20 cellular contexts compared by ENCODE assay signal in the genomic region with DNA sequence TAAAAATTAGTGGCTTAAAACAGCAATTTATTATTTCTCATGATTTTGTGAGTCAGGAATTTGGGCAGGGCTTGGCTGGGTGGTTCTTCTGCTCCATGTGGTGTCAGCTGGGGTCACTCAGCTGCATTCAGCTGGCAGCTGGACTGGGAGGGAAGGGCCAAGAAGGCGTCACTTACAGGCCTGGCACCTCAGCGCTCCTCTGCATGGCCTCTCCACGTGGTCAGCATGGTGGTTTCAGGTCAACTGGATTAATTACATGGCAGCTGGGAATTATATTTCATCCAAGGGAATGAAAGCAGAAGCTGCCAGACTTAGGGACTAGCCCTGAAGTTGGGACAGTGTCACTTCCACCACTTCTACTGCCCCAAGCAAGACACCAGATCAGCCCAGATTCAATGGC. TPM values are rescaled to one million over a fixed set of nuclear protein-coding genes. Genes with fewer than 3 reads are reported as not detected.
A peak's percentile ranks its signal among the peaks of the same experiment; 100 is the strongest.
DNase-seq lines count a peak whose midpoint lies in the region; ATAC-seq, FAIRE-seq and TF ChIP-seq lines count a peak whose summit lies in the region.
"Had no signal": no experiment of that assay in that cellular context is flagged by ENCODE, and none has a peak within 500 bp of the region (broad histone marks: within the 10 kb centered on the region; RNA-seq: fewer than 3 reads in every experiment).

No MANE protein-coding gene starts in this region.

- H3F3A ChIP-seq in GM23338 (replicated peaks; ENCODE audit: low read depth), result 0 out of 2 replicates have a peak, but pooled peaks cover 3% of the 10 kb centered on the region

- no peak overlapping the region for H2AFZ ChIP-seq in GM23338

- intact Hi-C loops in kidney (cut with DNase I) (no loop called here), left ventricle myocardium superior (cut with micrococcal nuclease) (no loop called here)

- H3K9me2 ChIP-seq in GM23338 (ENCODE audit: insufficient read depth), result no peaks in the 10 kb centered on the region

- TF ChIP-seq CTCF in GM23338 (conservative IDR thresholded peaks at IDR 0.05; ENCODE audit: low read depth in 2 of 2) (no peak), RWPE1 (conservative IDR thresholded peaks at IDR 0.05; ENCODE audit: low read depth) (no peak), kidney (IDR thresholded peaks at IDR 0.05; ENCODE audit: borderline replicate concordance, extremely low read depth, insufficient read depth) (no peak), GM10248 (IDR thresholded peaks at IDR 0.05; ENCODE audit: control extremely low read depth, extremely low read depth, low read depth, missing control alignments) (no peak)

- no peaks in the 10 kb centered on the region for H3K79me2 ChIP-seq in GM23338 (replicated peaks; ENCODE audit: insufficient read depth)

- H3K9ac ChIP-seq in kidney (ENCODE audit: low read length in 2 of 2), result no peak overlapping the region
- H3K9ac ChIP-seq: BLaER1 treated with 17β-estradiol and CSF1 and Interleukin-3, amounts not matched to agents 10 nM and 100 nM had no signal

- H3K4me1 ChIP-seq in GM23338 (ENCODE audit: insufficient read depth) (0 out of 2 replicates have a peak, but pooled peaks cover 9% of the 10 kb centered on the region), kidney (ENCODE audit: control insufficient read depth in 1 of 2, insufficient read depth in 1 of 2, low read depth in 1 of 2, low read length in 2 of 2) (peaks cover 3 to 5% of the 10 kb centered on the region in 2 donors)

- H3K4me2 ChIP-seq in GM23338, result no peak overlapping the region

- peaks cover 12% of the 10 kb centered on the region for H3K27me3 Mint-ChIP-seq in GM23338 (ENCODE audit: insufficient read depth, low read depth, poor library complexity)
- H3K27me3 Mint-ChIP-seq: CD8-positive, alpha-beta memory T cell had no signal

- H3K4me3 Mint-ChIP-seq in GM23338, result no peak overlapping the region
- H3K4me3 Mint-ChIP-seq in stimulated activated effector memory CD8-positive, alpha-beta T cell treated with anti-CD3 and anti-CD28 coated beads, Interleukin-12 subunit alpha, Interleukin-12 subunit beta, amount 100 ng/mL, for 72 hours, result no peak overlapping the region
- H3K4me3 Mint-ChIP-seq: CD8-positive, alpha-beta memory T cell had no signal

- H3K4me3 ChIP-seq in GM23338 (no peak overlapping the region), kidney (ENCODE audit: low read length in 2 of 2) (no peak overlapping the region)
- H3K4me3 ChIP-seq: BLaER1 treated with 17β-estradiol and CSF1 and Interleukin-3, amounts not matched to agents 10 nM and 100 nM; SK-N-MC had no signal

- no peaks in the 10 kb centered on the region for H3K9me3 ChIP-seq in kidney (ENCODE audit: control insufficient read depth in 1 of 2, low read length in 2 of 2)

- no peak for FAIRE-seq in kidney (lab: Jason Lieb, UNC)
- FAIRE-seq: G401.6, GM19239, H54 had no signal

- DNase-seq in GM23338 (ENCODE audit: low spot score) (no peak), RWPE1 (ENCODE audit: low spot score) (no peak), kidney (peak; percentile 32), GM10248 (ENCODE audit: extremely low spot score) (no peak), left ventricle myocardium superior (no peak)
- DNase-seq in stimulated activated effector memory CD8-positive, alpha-beta T cell treated with anti-CD3 and anti-CD28 coated beads, Interleukin-12 subunit alpha, Interleukin-12 subunit beta, amount 100 ng/mL, for 72 hours (ENCODE audit: low spot score in 2 of 2), result no peak
- DNase-seq: Calu3; CD8-positive, alpha-beta memory T cell; Karpas-422; NCI-H1417; NCI-H1694 treated with DMSO at 0.1 percent for 48 hours; NCI-H446 treated with DMSO at 0.1 percent for 48 hours; NCI-H526 treated with DMSO at 0.1 percent for 48 hours; SHP77 had no signal

- POLR2A ChIA-PET in RWPE1 (lab: Yijun Ruan, JAX; ENCODE audit: low non-redundant PET) (no interaction called here), GM10248 (lab: Yijun Ruan, JAX) (no interaction called here)

- H3K27ac ChIP-seq in GM23338 (ENCODE audit: low read depth) (no peak overlapping the region), RWPE1 (0 out of 2 replicates have a peak overlapping the region, but pooled peaks have one; percentile 17), kidney (ENCODE audit: low read depth in 2 of 2, low read length in 2 of 2) (no peak overlapping the region)
- H3K27ac ChIP-seq: BLaER1 treated with 17β-estradiol and CSF1 and Interleukin-3, amounts not matched to agents 10 nM and 100 nM; SK-N-MC had no signal

- H3K27ac Mint-ChIP-seq in GM23338, result no peak overlapping the region
- H3K27ac Mint-ChIP-seq in stimulated activated effector memory CD8-positive, alpha-beta T cell treated with anti-CD3 and anti-CD28 coated beads, Interleukin-12 subunit alpha, Interleukin-12 subunit beta, amount 100 ng/mL, for 72 hours, result peak overlapping the region; percentile 32

- ATAC-seq in GM23338, result no peak
- ATAC-seq in stimulated activated effector memory CD8-positive, alpha-beta T cell treated with anti-CD3 and anti-CD28 coated beads, Interleukin-12 subunit alpha, Interleukin-12 subunit beta, amount 100 ng/mL, for 72 hours, result no peak
- ATAC-seq in left ventricle myocardium superior, result no peak
- ATAC-seq in GM21786 (IDR thresholded peaks at IDR 0.05; ENCODE audit: unreplicated experiment), result no peak

- peaks cover 27% of the 10 kb centered on the region for H3K4me1 Mint-ChIP-seq in GM23338
- H3K4me1 Mint-ChIP-seq in stimulated activated effector memory CD8-positive, alpha-beta T cell treated with anti-CD3 and anti-CD28 coated beads, Interleukin-12 subunit alpha, Interleukin-12 subunit beta, amount 100 ng/mL, for 72 hours, result peaks cover 7% of the 10 kb centered on the region

- H3K36me3 Mint-ChIP-seq in GM23338 (ENCODE audit: low read depth), result peaks cover 5% of the 10 kb centered on the region; the same call in 1 of the 3 replicates
- H3K36me3 Mint-ChIP-seq in stimulated activated effector memory CD8-positive, alpha-beta T cell treated with anti-CD3 and anti-CD28 coated beads, Interleukin-12 subunit alpha, Interleukin-12 subunit beta, amount 100 ng/mL, for 72 hours, result no peaks in the 10 kb centered on the region
- H3K36me3 Mint-ChIP-seq: CD8-positive, alpha-beta memory T cell had no signal

- CTCF ChIA-PET in RWPE1 (lab: Yijun Ruan, JAX), result interaction anchor here (0.9 to 1.3 kb wide), 2 partner anchors 143 to 180 kb away, joined by 3 read pairs; no protein-coding TSS in a partner anchor
- CTCF ChIA-PET in GM10248 (lab: Yijun Ruan, JAX), result interaction anchor here (1.1 to 13.5 kb wide), 5 partner anchors 13 to 181 kb away, joined by 3 to 247 read pairs (median 67); no protein-coding TSS in a partner anchor

- peaks cover 16% of the 10 kb centered on the region; the same call in 2 of the 3 replicates for H3K9me3 Mint-ChIP-seq in GM23338
- no peaks in the 10 kb centered on the region for H3K9me3 Mint-ChIP-seq in stimulated activated effector memory CD8-positive, alpha-beta T cell treated with anti-CD3 and anti-CD28 coated beads, Interleukin-12 subunit alpha, Interleukin-12 subunit beta, amount 100 ng/mL, for 72 hours
- H3K9me3 Mint-ChIP-seq: CD8-positive, alpha-beta memory T cell had no signal

- H3K27me3 ChIP-seq in GM23338 (ENCODE audit: insufficient read depth), result no peaks in the 10 kb centered on the region

- no peaks in the 10 kb centered on the region for H4K20me1 ChIP-seq in GM23338 (replicated peaks; ENCODE audit: insufficient read depth)
- H4K20me1 ChIP-seq: BLaER1 treated with 17β-estradiol and CSF1 and Interleukin-3, amounts not matched to agents 10 nM and 100 nM had no signal

- no peaks in the 10 kb centered on the region for H3K36me3 ChIP-seq in GM23338 (ENCODE audit: insufficient read depth)
- no peaks in the 10 kb centered on the region for H3K36me3 ChIP-seq in kidney (ENCODE audit: control insufficient read depth in 1 of 2, insufficient read depth in 2 of 2, low read length in 2 of 2)
- H3K36me3 ChIP-seq: BLaER1 treated with 17β-estradiol and CSF1 and Interleukin-3, amounts not matched to agents 10 nM and 100 nM had no signal

TF ChIP-seq in GM23338, 12 proteins besides CTCF, POLR2A, EP300 and RAD21 (continues in another document):
- TF ChIP-seq POLR2AphosphoS5 (IDR thresholded peaks at IDR 0.05; ENCODE audit: low read depth), result no peak
- no peak for TF ChIP-seq ZNF114 (CRISPR knock-in tag; IDR thresholded peaks at IDR 0.05)

RNA-seq across cellular contexts. Expression of a gene that starts 27.5 kb away (rescaled TPM):
- total RNA-seq in GM23338 (2014; rRNA removed; shearing (Covaris generic)), result 97.8 and 119 TPM in 2 replicates
- polyA plus RNA-seq in GM23338 (2016; fragmentation: Nextera tagmentation; extraction: Ambion mirVana), result 11.2 and 13.2 TPM in 2 replicates
- 97.1 TPM for total RNA-seq in kidney
- polyA plus RNA-seq in kidney (ENCODE audit: insufficient read depth, low read depth, low replicate concordance), result 15.7 TPM
- 42.8 TPM for total RNA-seq in left ventricle myocardium superior

RNA-seq across cellular contexts. Expression of a gene that starts 42.1 kb away (rescaled TPM):
- total RNA-seq in GM23338 (2014; rRNA removed; shearing (Covaris generic)), result 33.7 and 36.9 TPM in 2 replicates
- polyA plus RNA-seq in GM23338 (2016; fragmentation: Nextera tagmentation; extraction: Ambion mirVana), result 7.3 and 8.1 TPM in 2 replicates
- 23.5 TPM for total RNA-seq in kidney
- polyA plus RNA-seq in kidney (ENCODE audit: insufficient read depth, low read depth, low replicate concordance), result 12.8 TPM
- total RNA-seq in left ventricle myocardium superior, result 89.7 TPM
